ENCODE assay signal across 8 cellular contexts in the genomic region with DNA sequence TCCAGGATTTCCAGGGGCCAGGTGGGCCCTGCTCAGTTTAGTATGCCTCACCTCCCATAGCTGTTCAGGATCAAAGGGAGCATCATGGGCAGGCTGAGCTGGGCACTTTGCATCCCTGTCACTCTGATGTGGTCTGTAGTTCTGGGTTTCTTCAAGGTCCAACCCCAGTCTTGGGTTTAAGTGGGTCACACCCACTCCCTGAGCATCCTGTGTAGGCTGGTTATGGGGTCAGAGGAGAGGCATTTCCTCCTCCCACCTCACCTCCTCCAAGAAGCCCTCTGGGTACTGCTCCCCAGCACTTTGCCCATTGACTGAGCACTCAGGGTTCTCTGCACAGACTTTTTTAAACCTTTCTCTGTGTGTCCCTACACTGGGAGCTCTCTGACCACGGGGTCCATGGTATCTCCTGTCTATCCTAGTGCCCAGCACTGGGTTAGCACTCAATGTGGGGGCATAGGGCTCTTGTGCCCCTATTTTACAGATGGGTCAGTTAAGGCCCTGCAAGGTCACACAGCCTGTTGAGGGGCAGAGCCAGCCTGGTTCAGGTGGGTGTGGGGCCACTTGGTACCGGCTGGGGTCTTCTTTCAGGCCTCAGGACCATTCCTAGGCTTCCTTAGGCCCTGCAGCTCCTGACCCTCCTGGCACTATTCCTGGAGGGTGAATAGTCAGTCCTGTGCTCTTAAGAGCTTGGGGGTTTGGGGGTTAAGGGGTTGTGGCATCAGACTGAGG. TPM values are rescaled to one million over a fixed set of nuclear protein-coding genes. Genes with fewer than 3 reads are reported as not detected.
DNase-seq lines count a peak whose midpoint lies in the region; ATAC-seq and TF ChIP-seq lines count a peak whose summit lies in the region.

No MANE protein-coding gene starts in this region.

- no peaks in the 10 kb centered on the region for H3K27me3 Mint-ChIP-seq in stimulated activated memory B cell treated with anti-CD40 and anti-IgM and Interleukin-4, amounts not matched to agents 10 μg/mL and 1 μg/mL and 100 μg/mL, for 72 hours
- no peaks in the 10 kb centered on the region for H3K27me3 Mint-ChIP-seq in activated CD4-positive, alpha-beta T cell treated with anti-CD3 and anti-CD28 coated beads, Interleukin-2, amount 10 ng/mL, durations not matched to agents 7 days and 5 days

- H3K27ac ChIP-seq in SJCRH30 (peak overlapping the region; percentile 74), right cardiac atrium (ENCODE audit: low read length) (peak overlapping the region; percentile 95)

- no peaks in the 10 kb centered on the region for H3K9me3 Mint-ChIP-seq in stimulated activated memory B cell treated with anti-CD40 and anti-IgM and Interleukin-4, amounts not matched to agents 10 μg/mL and 1 μg/mL and 100 μg/mL, for 72 hours
- no peaks in the 10 kb centered on the region for H3K9me3 Mint-ChIP-seq in activated CD4-positive, alpha-beta T cell treated with anti-CD3 and anti-CD28 coated beads, Interleukin-2, amount 10 ng/mL, durations not matched to agents 7 days and 5 days

- no peaks in the 10 kb centered on the region for H3K27me3 ChIP-seq in SJCRH30
- no peaks in the 10 kb centered on the region for H3K27me3 ChIP-seq in right cardiac atrium (ENCODE audit: control insufficient read depth, insufficient read depth)

- peaks cover 99% of the 10 kb centered on the region for H3K4me1 Mint-ChIP-seq in stimulated activated memory B cell treated with anti-CD40 and anti-IgM and Interleukin-4, amounts not matched to agents 10 μg/mL and 1 μg/mL and 100 μg/mL, for 72 hours
- H3K4me1 Mint-ChIP-seq in activated CD4-positive, alpha-beta T cell treated with anti-CD3 and anti-CD28 coated beads, Interleukin-2, amount 10 ng/mL, durations not matched to agents 7 days and 5 days = peaks cover 36% of the 10 kb centered on the region

- H3K36me3 ChIP-seq in SJCRH30 = peaks cover 5% of the 10 kb centered on the region; the same call in 1 of the 2 replicates

- H3K4me3 Mint-ChIP-seq in stimulated activated memory B cell treated with anti-CD40 and anti-IgM and Interleukin-4, amounts not matched to agents 10 μg/mL and 1 μg/mL and 100 μg/mL, for 72 hours = peak overlapping the region; percentile 81
- H3K4me3 Mint-ChIP-seq in activated CD4-positive, alpha-beta T cell treated with anti-CD3 and anti-CD28 coated beads, Interleukin-2, amount 10 ng/mL, durations not matched to agents 7 days and 5 days = no peak overlapping the region

- 82% methylated on average over 2 of the region's 2 CpGs for WGBS in right cardiac atrium

- TF ChIP-seq POLR2A in GM19193 (IDR thresholded peaks at IDR 0.05; ENCODE audit: extremely low read depth, insufficient read depth, insufficient read length) = peak; percentile 24

- CTCF ChIA-PET in activated CD4-positive, alpha-beta T cell treated with anti-CD3 and anti-CD28 coated beads, Interleukin-2, amount 10 ng/mL, durations not matched to agents 7 days and 5 days (lab: Charles Lee) = interaction anchor here (0.5 to 1.8 kb wide), 2 partner anchors 52 to 248 kb away, joined by 3 read pairs; no protein-coding TSS in a partner anchor

- intact Hi-C loops in right cardiac atrium (cut with DNase I) = no loop called here

- ATAC-seq in right cardiac atrium (no peak), GM18909 (IDR thresholded peaks at IDR 0.05; ENCODE audit: poor library complexity, unreplicated experiment) (no peak), HG03135 (IDR thresholded peaks at IDR 0.05; ENCODE audit: unreplicated experiment) (no peak), GM21381 (IDR thresholded peaks at IDR 0.05; ENCODE audit: unreplicated experiment) (no peak)
- no peak for ATAC-seq in stimulated activated memory B cell treated with anti-CD40 and anti-IgM and Interleukin-4, amounts not matched to agents 10 μg/mL and 1 μg/mL and 100 μg/mL, for 72 hours

- H3K4me1 ChIP-seq in SJCRH30 = peaks cover 48% of the 10 kb centered on the region
- peaks cover 18% of the 10 kb centered on the region for H3K4me1 ChIP-seq in right cardiac atrium (ENCODE audit: control insufficient read depth, insufficient read depth, low read length)

- H3K27ac Mint-ChIP-seq in stimulated activated memory B cell treated with anti-CD40 and anti-IgM and Interleukin-4, amounts not matched to agents 10 μg/mL and 1 μg/mL and 100 μg/mL, for 72 hours = peak overlapping the region; percentile 88
- H3K27ac Mint-ChIP-seq in activated CD4-positive, alpha-beta T cell treated with anti-CD3 and anti-CD28 coated beads, Interleukin-2, amount 10 ng/mL, durations not matched to agents 7 days and 5 days = no peak overlapping the region

- POLR2A ChIA-PET in activated CD4-positive, alpha-beta T cell treated with anti-CD3 and anti-CD28 coated beads, Interleukin-2, amount 10 ng/mL, durations not matched to agents 7 days and 5 days (lab: Charles Lee) = no interaction called here

- no peak overlapping the region for H3K4me3 ChIP-seq in SJCRH30
- H3K4me3 ChIP-seq in right cardiac atrium (ENCODE audit: low read length) = no peak overlapping the region

- no peak for DNase-seq in SJCRH30
- DNase-seq in right cardiac atrium = peak in 1 of 3 donors; percentile 30
- DNase-seq in activated CD4-positive, alpha-beta T cell treated with anti-CD3 and anti-CD28 coated beads, Interleukin-2, amount 10 ng/mL, durations not matched to agents 7 days and 5 days = no peak

- no peaks in the 10 kb centered on the region for H3K9me3 ChIP-seq in SJCRH30 (replicated peaks)
- H3K9me3 ChIP-seq in right cardiac atrium (ENCODE audit: control insufficient read depth, low read length) = no peaks in the 10 kb centered on the region

- peaks cover 13% of the 10 kb centered on the region for H3K36me3 Mint-ChIP-seq in stimulated activated memory B cell treated with anti-CD40 and anti-IgM and Interleukin-4, amounts not matched to agents 10 μg/mL and 1 μg/mL and 100 μg/mL, for 72 hours
- H3K36me3 Mint-ChIP-seq in activated CD4-positive, alpha-beta T cell treated with anti-CD3 and anti-CD28 coated beads, Interleukin-2, amount 10 ng/mL, durations not matched to agents 7 days and 5 days (ENCODE audit: low read depth) = no peaks in the 10 kb centered on the region

RNA-seq across cellular contexts. Expression of gene CXXC5, which starts 19.0 kb away (rescaled TPM):
- total RNA-seq in SJCRH30 (2014; rRNA removed; shearing (Covaris generic)) = 76.8 and 81.4 TPM in 2 replicates
- total RNA-seq in right cardiac atrium = 10 to 100 TPM; 33.9 to 70.5 (median 55.9) TPM
- polyA plus RNA-seq in right cardiac atrium = 47.5 TPM
- 1 to 10 TPM in 1 of 2 experiments, under 1 TPM in 1; 0.99 to 1.9 TPM for total RNA-seq in activated CD4-positive, alpha-beta T cell treated with anti-CD3 and anti-CD28 coated beads, Interleukin-2, amount 10 ng/mL, durations not matched to agents 7 days and 5 days

Comparison
In these comparisons a context has a peak if more than half of its experiments do, and no peak if none do; other contexts are left out.
1. RNA of gene CXXC5, which starts 19.0 kb away (total RNA-seq): 76.8 to 81.4 TPM in SJCRH30 and 33.9 to 70.5 TPM in right cardiac atrium; 0.99 to 1.9 TPM in activated CD4-positive, alpha-beta T cell treated with anti-CD3 and anti-CD28 coated beads, Interleukin-2, amount 10 ng/mL, durations not matched to agents 7 days and 5 days; every median in the first group is over 10 times any median in the second.